ENCODE assay signal across 34 cellular contexts in genomic region chr5:113950186-113950585, GRCh38.
"Had no signal": no experiment of that assay in that cellular context is flagged by ENCODE, and none has a peak within 500 bp of the region (broad histone marks: within the 10 kb centered on the region; RNA-seq: fewer than 3 reads in every experiment).

No MANE protein-coding gene starts in this region.

- H3K36me3 ChIP-seq: cardiac muscle cell, Peyer's patch, SJCRH30 had no signal

- H3K4me3 ChIP-seq: cardiac muscle cell, K562, Peyer's patch, SJCRH30, SK-N-MC had no signal

- H3K4me3 Mint-ChIP-seq: activated CD4-positive, alpha-beta memory T cell treated with anti-CD3 and anti-CD28 coated beads for 36 hours; activated naive CD4-positive, alpha-beta T cell treated with anti-CD3 and anti-CD28 coated beads for 36 hours; activated naive CD8-positive, alpha-beta T cell treated with anti-CD3 and anti-CD28 coated beads, Interleukin-2, amount 50 U/mL, for 24 hours; activated T-cell treated with anti-CD3 and anti-CD28 coated beads, Interleukin-2, amount 50 U/mL, for 4 hours; activated T-helper 1 cell treated with anti-CD3 and anti-CD28 coated beads, Interleukin-12 subunit alpha, Interleukin-12 subunit beta, Interleukin-2, Interleukin-4 antibody, amounts not matched to agents 30 ng/mL and 10 ng/mL and 1 ng/mL, durations not matched to agents 14 hours and 24 hours and 36 hours; central memory CD8-positive, alpha-beta T cell; WTC11 had no signal

- H3K36me3 Mint-ChIP-seq: activated CD4-positive, alpha-beta memory T cell treated with anti-CD3 and anti-CD28 coated beads for 36 hours; activated naive CD4-positive, alpha-beta T cell treated with anti-CD3 and anti-CD28 coated beads, Interleukin-2, amount 50 U/mL, for 72 hours had no signal

- H3K27me3 Mint-ChIP-seq: activated CD4-positive, alpha-beta memory T cell treated with anti-CD3 and anti-CD28 coated beads for 36 hours; activated naive CD8-positive, alpha-beta T cell treated with anti-CD3 and anti-CD28 coated beads, Interleukin-2, amount 50 U/mL, for 24 hours; central memory CD8-positive, alpha-beta T cell had no signal

- H3K27ac ChIP-seq: cardiac muscle cell, Peyer's patch, SJCRH30, SK-N-MC had no signal

- H3K27me3 ChIP-seq: cardiac muscle cell, Peyer's patch, SJCRH30 had no signal

- DNase-seq: activated CD4-positive, alpha-beta memory T cell treated with anti-CD3 and anti-CD28 coated beads for 36 hours; activated CD4-positive, alpha-beta T cell treated with anti-CD3 and anti-CD28 coated beads for 4 hours; activated CD4-positive, alpha-beta T cell treated with anti-CD3 and anti-CD28 coated beads, Interleukin-2, amount 50 U/mL, for 1 hour; activated CD4-positive, CD25-positive, alpha-beta regulatory T cell treated with anti-CD3 and anti-CD28 coated beads, Interleukin-2, amount 50 U/mL, for 72 hours; activated CD8-positive, alpha-beta memory T cell treated with anti-CD3 and anti-CD28 coated beads, Interleukin-2, amount 50 U/mL, for 4 hours; activated gamma-delta T cell treated with Interleukin-2 at 50 U/mL for 16 hours; activated naive CD4-positive, alpha-beta T cell treated with anti-CD3 and anti-CD28 coated beads for 36 hours; activated naive CD8-positive, alpha-beta T cell treated with anti-CD3 and anti-CD28 coated beads, Interleukin-2, amount 50 U/mL, for 24 hours; activated T-cell treated with anti-CD3 and anti-CD28 coated beads for 4 hours; activated T-cell treated with anti-CD3 and anti-CD28 coated beads, Interleukin-2, amount 50 U/mL, for 4 hours; anterior cingulate cortex; NCI-H1105; NCI-H1417 treated with DMSO at 0.1 percent for 48 hours; NCI-H1930; NCI-H2081 treated with DMSO at 0.1 percent for 48 hours; NCI-H226; NCI-H446 treated with DMSO at 0.1 percent for 48 hours; NCI-H524; NCI-H69; NCI-H82; NK-92 treated with Interleukin-12 subunit alpha and Interleukin-12 subunit beta, amount 100 ng/mL, for 24 hours; PC-3; Peyer's patch; RPMI8226; SHP77; SJCRH30; T1000 had no signal

- H3K4me1 Mint-ChIP-seq: activated naive CD8-positive, alpha-beta T cell treated with anti-CD3 and anti-CD28 coated beads, Interleukin-2, amount 50 U/mL, for 24 hours; central memory CD8-positive, alpha-beta T cell; WTC11 had no signal

- ATAC-seq: activated naive CD4-positive, alpha-beta T cell treated with anti-CD3 and anti-CD28 coated beads, Interleukin-2, amount 50 U/mL, for 72 hours; activated naive CD8-positive, alpha-beta T cell treated with anti-CD3 and anti-CD28 coated beads, Interleukin-2, amount 50 U/mL, for 24 hours; activated T-cell treated with anti-CD3 and anti-CD28 coated beads, Interleukin-2, amount 50 U/mL, for 4 hours; K562; PC-3; WTC11 had no signal

- H3K27ac Mint-ChIP-seq: activated CD4-positive, alpha-beta memory T cell treated with anti-CD3 and anti-CD28 coated beads for 36 hours; activated naive CD4-positive, alpha-beta T cell treated with anti-CD3 and anti-CD28 coated beads for 36 hours; activated naive CD4-positive, alpha-beta T cell treated with anti-CD3 and anti-CD28 coated beads, Interleukin-2, amount 50 U/mL, for 72 hours; activated naive CD8-positive, alpha-beta T cell treated with anti-CD3 and anti-CD28 coated beads, Interleukin-2, amount 50 U/mL, for 24 hours; activated T-helper 1 cell treated with anti-CD3 and anti-CD28 coated beads, Interleukin-12 subunit alpha, Interleukin-12 subunit beta, Interleukin-2, Interleukin-4 antibody, amounts not matched to agents 30 ng/mL and 10 ng/mL and 1 ng/mL, durations not matched to agents 14 hours and 24 hours and 36 hours; WTC11 had no signal

- H3K9me3 ChIP-seq: Peyer's patch, SJCRH30 had no signal

- H3K4me1 ChIP-seq: Peyer's patch, SJCRH30 had no signal
